8 cellular contexts compared by ENCODE assay signal in genomic region chr19:38514812-38515633, GRCh38.
DNase-seq lines count a peak whose midpoint lies in the region; ATAC-seq and TF ChIP-seq lines count a peak whose summit lies in the region.

No MANE protein-coding gene starts in this region.

- TF ChIP-seq POLR2A in testis (IDR thresholded peaks at IDR 0.05) = no peak

- H3K36me3 ChIP-seq in Panc1 (ENCODE audit: control insufficient read depth, insufficient read depth, low read length) (no peaks in the 10 kb centered on the region), osteoblast (ENCODE audit: insufficient read depth, low read length) (no peaks in the 10 kb centered on the region), testis (ENCODE audit: low read depth, missing control alignments) (no peaks in the 10 kb centered on the region)

- WGBS in testis, 2 donors = 11 to 13% methylated on average over 26 to 32 of the region's 32 CpGs

- H3K27ac ChIP-seq in Panc1 (ENCODE audit: low read length) (0 out of 2 replicates have a peak overlapping the region, but pooled peaks have one; percentile 2), osteoblast (ENCODE audit: low read depth, low read length) (no peak overlapping the region), testis (no peak overlapping the region)

- DNase-seq in DMS114 treated with DMSO at 0.1 percent for 48 hours (lab: John Stamatoyannopoulos, UW; ENCODE audit: unreplicated experiment) (peak; percentile 43), HPDE6-E6E7 (ENCODE audit: extremely low spot score) (peak; percentile 64), Panc1 (ENCODE audit: low read depth, low spot score) (peak; percentile 85), fibroblast of the aortic adventitia (ENCODE audit: low read depth) (peak; percentile 46), osteoblast (ENCODE audit: insufficient read length, low spot score, missing footprints) (peak; percentile 99), testis (peak; percentile 84)
- DNase-seq in activated T-helper 1 cell treated with anti-CD3 and anti-CD28 coated beads, Interleukin-2, amount 50 U/mL, for 16 hours (ENCODE audit: low read depth in 1 of 2, low spot score in 1 of 2) = peak; percentile 68

- BruUV-seq in Panc1 (replicated peaks; lab: Mats Ljungman, UMichigan) = no TSS peak

- H3K4me1 ChIP-seq in Panc1 (ENCODE audit: control insufficient read depth, insufficient read depth, low read length) (peaks cover 4% of the 10 kb centered on the region; the same call in 1 of the 2 replicates), osteoblast (ENCODE audit: insufficient read depth, low read length) (no peaks in the 10 kb centered on the region), testis (no peaks in the 10 kb centered on the region)

- H3K4me2 ChIP-seq in osteoblast (ENCODE audit: insufficient read depth, low read length) = peak overlapping the region; percentile 23

- TF ChIP-seq CTCF in Panc1 (IDR thresholded peaks at IDR 0.05) (no peak), fibroblast of the aortic adventitia (IDR thresholded peaks at IDR 0.05; ENCODE audit: insufficient read depth, low read length) (peak; percentile 94), osteoblast (IDR thresholded peaks at IDR 0.05; ENCODE audit: extremely low read depth, low read depth, low read length) (peak; percentile 72), testis (IDR thresholded peaks at IDR 0.05) (peak; percentile 26 to 90 (median 67))

- ATAC-seq in Panc1 (peak; percentile 91), HG03432 (IDR thresholded peaks at IDR 0.05; ENCODE audit: unreplicated experiment) (no peak)

- H2AFZ ChIP-seq in osteoblast (ENCODE audit: low read length) = peak overlapping the region; percentile 78

- intact Hi-C loops in Panc1 (cut with micrococcal nuclease; ENCODE audit: unreplicated experiment) = loop anchor here (1.0 to 10.0 kb wide), 4 partner anchors 102 to 420 kb away; partner anchors contain the start of genes ECH1, EIF3K, MAP4K1 and MRPS12
- intact Hi-C loops in testis (cut with DNase I; ENCODE audit: low total_unique reads) = no loop called here

- no peaks in the 10 kb centered on the region for H3K79me2 ChIP-seq in osteoblast (ENCODE audit: insufficient read depth, low read length)

- H3K9me3 ChIP-seq in Panc1 (ENCODE audit: control insufficient read depth, insufficient read depth, low read depth, low read length) = no peaks in the 10 kb centered on the region
- H3K9me3 ChIP-seq in osteoblast (ENCODE audit: low read depth, low read length) = no peaks in the 10 kb centered on the region
- H3K9me3 ChIP-seq in testis = no peaks in the 10 kb centered on the region

- H4K20me1 ChIP-seq in osteoblast (ENCODE audit: insufficient read depth, low read length) = no peaks in the 10 kb centered on the region

- POLR2A ChIA-PET in Panc1 (lab: Charles Lee) = interaction anchor here (0.6 to 1.1 kb wide), 4 partner anchors 42 to 410 kb away, joined by 3 to 5 read pairs (median 3); partner anchors contain the start of gene LGALS7B

- CTCF ChIA-PET in Panc1 (lab: Charles Lee) = interaction anchor here (0.6 to 2.0 kb wide), 23 partner anchors 8 to 1673 kb away, joined by 3 to 27 read pairs (median 5); partner anchors contain the start of genes EIF3K, MRPS12 and SARS2

- peak overlapping the region in 1 of 2 experiments; percentile 14; a peak in 2 of 4 replicates for H3K4me3 ChIP-seq in Panc1 (ENCODE audit: low read depth in 2 of 2, low read length in 2 of 2)
- no peak overlapping the region for H3K4me3 ChIP-seq in fibroblast of the aortic adventitia (ENCODE audit: low read depth, low read length)
- H3K4me3 ChIP-seq in osteoblast (ENCODE audit: insufficient read depth, low read length) = no peak overlapping the region
- no peak overlapping the region for H3K4me3 ChIP-seq in testis

- H3K27me3 ChIP-seq in Panc1 (ENCODE audit: control insufficient read depth, insufficient read depth, low read length) = no peaks in the 10 kb centered on the region
- peaks cover 2% of the 10 kb centered on the region for H3K27me3 ChIP-seq in osteoblast (ENCODE audit: insufficient read depth, low read length)
- no peaks in the 10 kb centered on the region for H3K27me3 ChIP-seq in testis

- in situ Hi-C loops in Panc1 (cut with HindIII; ENCODE audit: low pct_unique_long_range_greater_than_20kb, low sequenced_read_pairs) = no loop called here

Comparison
In these comparisons a context has a peak if more than half of its experiments do, and no peak if none do; other contexts are left out.
1. DNase-seq: peak in every context shown above with its lines; median percentile 99 in osteoblast; 85 in Panc1; 84 in testis; 68 in activated T-helper 1 cell treated with anti-CD3 and anti-CD28 coated beads, Interleukin-2, amount 50 U/mL, for 16 hours; 64 in HPDE6-E6E7; 46 in fibroblast of the aortic adventitia; 43 in DMS114 treated with DMSO at 0.1 percent for 48 hours.